24 cellular contexts compared by ENCODE assay signal in genomic region chr5:132327278-132327959, GRCh38. TPM values are rescaled to one million over a fixed set of nuclear protein-coding genes. Genes with fewer than 3 reads are reported as not detected.
A peak's percentile ranks its signal among the peaks of the same experiment; 100 is the strongest.
DNase-seq lines count a peak whose midpoint lies in the region; ATAC-seq and TF ChIP-seq lines count a peak whose summit lies in the region.
"Had no signal": no experiment of that assay in that cellular context is flagged by ENCODE, and none has a peak within 500 bp of the region (broad histone marks: within the 10 kb centered on the region; RNA-seq: fewer than 3 reads in every experiment).

No MANE protein-coding gene starts in this region.

- H3K9me3 ChIP-seq in left lung, result no peaks in the 10 kb centered on the region
- H3K9me3 ChIP-seq in MG63, result no peaks in the 10 kb centered on the region
- no peaks in the 10 kb centered on the region for H3K9me3 ChIP-seq in BE2C
- H3K9me3 ChIP-seq: HAP-1, Peyer's patch, right lobe of liver, SJSA1, testis had no signal

- TF ChIP-seq CTCF in AG10803 (conservative IDR thresholded peaks at IDR 0.05; ENCODE audit: low read length) (no peak), choroid plexus epithelial cell (conservative IDR thresholded peaks at IDR 0.05; ENCODE audit: low read depth, low read length) (no peak), left lung (IDR thresholded peaks at IDR 0.05) (no peak), BE2C (IDR thresholded peaks at IDR 0.05; ENCODE audit: low read depth, low read length) (no peak)

- no peak overlapping the region for H3K27ac ChIP-seq in left lung
- H3K27ac ChIP-seq: Peyer's patch, right lobe of liver, SJSA1, testis had no signal

- no peaks in the 10 kb centered on the region for H3K4me1 ChIP-seq in left lung
- H3K4me1 ChIP-seq in BE2C, result no peaks in the 10 kb centered on the region
- H3K4me1 ChIP-seq: HAP-1, Peyer's patch, right lobe of liver, testis had no signal

- intact Hi-C loops in left lung (cut with DNase I), result no loop called here

- DNase-seq in AG10803 (ENCODE audit: low read depth) (peak; percentile 81), LHCN-M2 (ENCODE audit: low read depth) (peak; percentile 31), choroid plexus epithelial cell (ENCODE audit: low read depth) (peak; percentile 78), left lung (no peak), MG63 (no peak), BE2C (no peak), DMS 273 (lab: John Stamatoyannopoulos, UW; ENCODE audit: unreplicated experiment) (no peak)
- DNase-seq: activated CD4-positive, CD25-positive, alpha-beta regulatory T cell; activated naive CD4-positive, alpha-beta T cell treated with Interleukin-2 at 50 U/mL for 16 hours; activated T-cell treated with anti-CD3 and anti-CD28 coated beads, Interleukin-2, amount 50 U/mL, for 4 hours; anterior cingulate cortex; DND-41; endodermal cell; foreskin melanocyte; kidney glomerular epithelial cell; natural killer cell; NCI-H1417 treated with DMSO at 0.1 percent for 48 hours; NCI-H510A; Peyer's patch; right lobe of liver; testis had no signal

- ATAC-seq in left lung (peak; percentile 24), HG02885 (IDR thresholded peaks at IDR 0.05; ENCODE audit: poor library complexity, unreplicated experiment) (no peak)
- ATAC-seq: activated T-cell treated with anti-CD3 and anti-CD28 coated beads, Interleukin-2, amount 50 U/mL, for 4 hours; natural killer cell had no signal

- no peak overlapping the region for H3K4me3 ChIP-seq in AG10803 (ENCODE audit: low read length)
- H3K4me3 ChIP-seq in choroid plexus epithelial cell (ENCODE audit: low read depth, low read length), result no peak overlapping the region
- no peak overlapping the region for H3K4me3 ChIP-seq in left lung
- H3K4me3 ChIP-seq in MG63, result no peak overlapping the region
- no peak overlapping the region for H3K4me3 ChIP-seq in BE2C (ENCODE audit: low read depth, low read length)
- H3K4me3 ChIP-seq: HAP-1, Peyer's patch, right lobe of liver, SJSA1, testis had no signal

- peaks cover 0 to 57% of the 10 kb centered on the region in 2 donors for H3K36me3 ChIP-seq in left lung
- H3K36me3 ChIP-seq in MG63, result no peaks in the 10 kb centered on the region
- H3K36me3 ChIP-seq in BE2C, result no peaks in the 10 kb centered on the region
- H3K36me3 ChIP-seq: HAP-1, SJSA1 had no signal

- H3K27me3 ChIP-seq in left lung, result no peaks in the 10 kb centered on the region
- H3K27me3 ChIP-seq in MG63, result no peaks in the 10 kb centered on the region
- H3K27me3 ChIP-seq in BE2C, result no peaks in the 10 kb centered on the region
- H3K27me3 ChIP-seq: Peyer's patch, right lobe of liver, SJSA1, testis had no signal

RNA-seq across cellular contexts. Expression of gene SLC22A4, which starts 33.2 kb away (rescaled TPM):
- 5.6 and 8.3 TPM in 2 replicates for total RNA-seq in LHCN-M2 (2014; rRNA removed)
- 7.8 TPM for polyA plus RNA-seq in LHCN-M2 (2012)
- total RNA-seq in left lung, result 10 to 100 TPM in 1 of 2 donors, 1 to 10 TPM in 1; 1.0 to 10.3 TPM
- total RNA-seq in MG63 (2014; rRNA removed; shearing (Covaris generic); ENCODE audit: low replicate concordance), result 0.03 and 0.35 TPM in 2 replicates
- polyA plus RNA-seq in BE2C (2012; ENCODE audit: insufficient read depth, insufficient read length, low read depth), result 0.97 TPM

RNA-seq across cellular contexts. Expression of gene SLC22A5, which starts 42.1 kb away (rescaled TPM):
- 5.6 and 6.1 TPM in 2 replicates for total RNA-seq in LHCN-M2 (2014; rRNA removed)
- 8.8 TPM for polyA plus RNA-seq in LHCN-M2 (2012)
- 10 to 100 TPM in 1 of 2 donors, 1 to 10 TPM in 1; 9.5 to 10.4 TPM for total RNA-seq in left lung
- 22.5 and 26.4 TPM in 2 replicates for total RNA-seq in MG63 (2014; rRNA removed; shearing (Covaris generic); ENCODE audit: low replicate concordance)
- polyA plus RNA-seq in BE2C (2012; ENCODE audit: insufficient read depth, insufficient read length, low read depth), result 13.7 TPM

Comparison
In these comparisons a context has a peak if more than half of its experiments do, and no peak if none do; other contexts are left out.
1. DNase-seq: peak in AG10803 (single experiment), LHCN-M2 (single experiment) and choroid plexus epithelial cell (single experiment); none in left lung (0 of 2), MG63 (single experiment), BE2C (single experiment) and DMS 273 (single experiment).